8 cellular contexts compared by ENCODE assay signal in the genomic region with DNA sequence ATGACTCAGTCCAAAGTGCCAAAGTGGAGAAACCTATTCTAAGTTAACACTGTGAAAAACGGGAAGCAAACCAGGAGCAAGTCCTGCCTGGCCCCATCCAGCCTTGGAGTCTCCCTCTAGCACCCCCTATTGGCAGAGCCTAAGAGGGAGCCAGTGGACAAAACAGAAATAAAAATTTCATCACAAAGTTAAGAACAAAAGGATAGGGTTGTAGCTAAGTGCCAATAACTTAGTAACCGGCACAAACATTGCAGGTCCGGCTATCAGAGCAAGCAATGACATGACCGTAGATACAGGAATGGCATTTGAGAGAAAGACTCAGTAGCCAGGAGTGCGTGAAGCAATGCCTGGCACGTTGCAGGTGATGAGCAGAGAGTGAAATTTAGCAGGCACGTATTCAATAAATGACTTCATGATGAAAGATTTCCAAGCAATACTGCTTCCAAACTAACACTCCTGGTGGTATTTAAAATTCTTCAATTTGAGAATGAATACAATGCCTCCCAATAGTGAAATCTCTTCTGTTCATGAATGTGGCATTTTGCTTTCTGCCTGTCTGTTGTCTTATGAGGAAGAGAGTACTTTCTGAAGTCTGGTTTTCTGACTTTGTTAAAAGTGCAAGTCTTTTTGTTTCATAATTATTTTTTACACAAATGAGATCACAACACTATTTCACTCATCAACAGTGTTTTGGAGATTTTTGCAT.
DNase-seq lines count a peak whose midpoint lies in the region; ATAC-seq, FAIRE-seq and TF ChIP-seq lines count a peak whose summit lies in the region.

No MANE protein-coding gene starts in this region.

- H3K36me3 ChIP-seq in pancreas = no peaks in the 10 kb centered on the region

- POLR2A ChIA-PET in activated CD8-positive, alpha-beta T cell treated with anti-CD3 and anti-CD28 coated beads for 36 hours (lab: Charles Lee) = no interaction called here
- POLR2A ChIA-PET in activated CD8-positive, alpha-beta T cell treated with anti-CD3 and anti-CD28 coated beads, Interleukin-2, amount 10 ng/mL, durations not matched to agents 7 days and 5 days (lab: Charles Lee) = no interaction called here

- H3K4me3 ChIP-seq in choroid plexus epithelial cell (ENCODE audit: low read depth, low read length) (no peak overlapping the region), pancreas (no peak overlapping the region)

- no peak for FAIRE-seq in pancreas (lab: Jason Lieb, UNC)

- H3K27me3 ChIP-seq in pancreas = no peaks in the 10 kb centered on the region

- intact Hi-C loops in activated CD8-positive, alpha-beta T cell treated with anti-CD3 and anti-CD28 coated beads for 36 hours (cut with micrococcal nuclease) = no loop called here
- intact Hi-C loops in pancreas (cut with DNase I) = no loop called here

- H3K27me3 Mint-ChIP-seq in activated CD8-positive, alpha-beta T cell treated with anti-CD3 and anti-CD28 coated beads for 36 hours = no peaks in the 10 kb centered on the region
- no peaks in the 10 kb centered on the region for H3K27me3 Mint-ChIP-seq in activated CD8-positive, alpha-beta T cell treated with anti-CD3 and anti-CD28 coated beads, Interleukin-2, amount 10 ng/mL, durations not matched to agents 7 days and 5 days (ENCODE audit: low read depth)

- CTCF ChIA-PET in activated CD8-positive, alpha-beta T cell treated with anti-CD3 and anti-CD28 coated beads for 36 hours (lab: Charles Lee) = no interaction called here
- CTCF ChIA-PET in activated CD8-positive, alpha-beta T cell treated with anti-CD3 and anti-CD28 coated beads, Interleukin-2, amount 10 ng/mL, durations not matched to agents 7 days and 5 days (lab: Charles Lee) = interaction anchor here (0.7 kb wide), 1 partner anchor 285 kb away, joined by 3 read pairs; no protein-coding TSS in a partner anchor

- H3K4me1 Mint-ChIP-seq in activated CD8-positive, alpha-beta T cell treated with anti-CD3 and anti-CD28 coated beads for 36 hours (ENCODE audit: low read depth) = no peaks in the 10 kb centered on the region
- H3K4me1 Mint-ChIP-seq in activated CD8-positive, alpha-beta T cell treated with anti-CD3 and anti-CD28 coated beads, Interleukin-2, amount 10 ng/mL, durations not matched to agents 7 days and 5 days (ENCODE audit: low read depth) = no peaks in the 10 kb centered on the region

- no peaks in the 10 kb centered on the region for H3K36me3 Mint-ChIP-seq in activated CD8-positive, alpha-beta T cell treated with anti-CD3 and anti-CD28 coated beads for 36 hours (ENCODE audit: low read depth)
- H3K36me3 Mint-ChIP-seq in activated CD8-positive, alpha-beta T cell treated with anti-CD3 and anti-CD28 coated beads, Interleukin-2, amount 10 ng/mL, durations not matched to agents 7 days and 5 days (ENCODE audit: low read depth) = no peaks in the 10 kb centered on the region

- H3K27ac Mint-ChIP-seq in activated CD8-positive, alpha-beta T cell treated with anti-CD3 and anti-CD28 coated beads for 36 hours = no peak overlapping the region
- no peak overlapping the region for H3K27ac Mint-ChIP-seq in activated CD8-positive, alpha-beta T cell treated with anti-CD3 and anti-CD28 coated beads, Interleukin-2, amount 10 ng/mL, durations not matched to agents 7 days and 5 days

- H3K27ac ChIP-seq in pancreas = no peak overlapping the region

- 61 to 78% methylated on average over 7 of the region's 7 CpGs for WGBS in pancreas, 2 donors

- DNase-seq in activated CD8-positive, alpha-beta T cell treated with anti-CD3 and anti-CD28 coated beads for 36 hours = peak; percentile 3
- no peak for DNase-seq in activated CD8-positive, alpha-beta T cell treated with anti-CD3 and anti-CD28 coated beads, Interleukin-2, amount 10 ng/mL, durations not matched to agents 7 days and 5 days
- DNase-seq in choroid plexus epithelial cell (ENCODE audit: low read depth) (no peak), pons (ENCODE audit: low spot score) (peak; percentile 14), pancreas (no peak), superior temporal gyrus (ENCODE audit: extremely low spot score) (no peak), NCI-H2029 treated with DMSO at 0.1 percent for 48 hours (lab: John Stamatoyannopoulos, UW) (no peak)

- TF ChIP-seq CTCF in activated CD8-positive, alpha-beta T cell treated with anti-CD3 and anti-CD28 coated beads for 36 hours (IDR thresholded peaks at IDR 0.05) = peak; percentile 31
- TF ChIP-seq CTCF in LNCAP (IDR thresholded peaks at IDR 0.05) (peak; percentile 57), choroid plexus epithelial cell (conservative IDR thresholded peaks at IDR 0.05; ENCODE audit: low read depth, low read length) (peak; percentile 28), pancreas (IDR thresholded peaks at IDR 0.05) (no peak)

- no peak for ATAC-seq in activated CD8-positive, alpha-beta T cell treated with anti-CD3 and anti-CD28 coated beads for 36 hours
- ATAC-seq in activated CD8-positive, alpha-beta T cell treated with anti-CD3 and anti-CD28 coated beads, Interleukin-2, amount 10 ng/mL, durations not matched to agents 7 days and 5 days = no peak
- no peak for ATAC-seq in pancreas

- no peaks in the 10 kb centered on the region for H3K9me3 Mint-ChIP-seq in activated CD8-positive, alpha-beta T cell treated with anti-CD3 and anti-CD28 coated beads for 36 hours
- no peaks in the 10 kb centered on the region for H3K9me3 Mint-ChIP-seq in activated CD8-positive, alpha-beta T cell treated with anti-CD3 and anti-CD28 coated beads, Interleukin-2, amount 10 ng/mL, durations not matched to agents 7 days and 5 days (ENCODE audit: insufficient read depth)

- no peaks in the 10 kb centered on the region for H3K4me1 ChIP-seq in pancreas

- no peak overlapping the region for H3K4me3 Mint-ChIP-seq in activated CD8-positive, alpha-beta T cell treated with anti-CD3 and anti-CD28 coated beads for 36 hours
- no peak overlapping the region for H3K4me3 Mint-ChIP-seq in activated CD8-positive, alpha-beta T cell treated with anti-CD3 and anti-CD28 coated beads, Interleukin-2, amount 10 ng/mL, durations not matched to agents 7 days and 5 days

- H3K9me3 ChIP-seq in pancreas = no peaks in the 10 kb centered on the region

Comparison
In these comparisons a context has a peak if more than half of its experiments do, and no peak if none do; other contexts are left out.
1. DNase-seq: peak in activated CD8-positive, alpha-beta T cell treated with anti-CD3 and anti-CD28 coated beads for 36 hours (single experiment) and pons (single experiment); none in activated CD8-positive, alpha-beta T cell treated with anti-CD3 and anti-CD28 coated beads, Interleukin-2, amount 10 ng/mL, durations not matched to agents 7 days and 5 days (single experiment), choroid plexus epithelial cell (single experiment), pancreas (0 of 6), superior temporal gyrus (single experiment) and NCI-H2029 treated with DMSO at 0.1 percent for 48 hours (single experiment).
2. CTCF ChIP-seq: peak in activated CD8-positive, alpha-beta T cell treated with anti-CD3 and anti-CD28 coated beads for 36 hours (single experiment), LNCAP (single experiment) and choroid plexus epithelial cell (single experiment); none in pancreas (0 of 4).